8 cellular contexts compared by ENCODE assay signal in genomic region chr7:102450242-102450641, GRCh38. TPM values are rescaled to one million over a fixed set of nuclear protein-coding genes. Genes with fewer than 3 reads are reported as not detected.
A peak's percentile ranks its signal among the peaks of the same experiment; 100 is the strongest.
DNase-seq lines count a peak whose midpoint lies in the region; ATAC-seq, FAIRE-seq and TF ChIP-seq lines count a peak whose summit lies in the region.

No MANE protein-coding gene starts in this region.

- no peak for FAIRE-seq in kidney (lab: Jason Lieb, UNC)

- POLR2A ChIA-PET in activated CD4-positive, alpha-beta T cell treated with anti-CD3 and anti-CD28 coated beads for 36 hours (lab: Charles Lee), result no interaction called here

- CTCF ChIA-PET in activated CD4-positive, alpha-beta T cell treated with anti-CD3 and anti-CD28 coated beads for 36 hours (lab: Charles Lee), result interaction anchor here (0.6 to 1.8 kb wide), 8 partner anchors 10 to 1786 kb away, joined by 3 to 7 read pairs (median 4); no protein-coding TSS in a partner anchor

- H3K27ac Mint-ChIP-seq in activated CD4-positive, alpha-beta T cell treated with anti-CD3 and anti-CD28 coated beads for 36 hours, result no peak overlapping the region

- H3K4me1 ChIP-seq in kidney (ENCODE audit: control insufficient read depth in 1 of 2, insufficient read depth in 1 of 2, low read depth in 1 of 2, low read length in 2 of 2), result peaks cover 0 to 2% of the 10 kb centered on the region in 2 donors

- peaks cover 0 to 7% of the 10 kb centered on the region in 2 donors for H3K36me3 ChIP-seq in kidney (ENCODE audit: control insufficient read depth in 1 of 2, insufficient read depth in 2 of 2, low read length in 2 of 2)

- H3K9ac ChIP-seq in kidney (ENCODE audit: low read length in 2 of 2), result no peak overlapping the region

- no peaks in the 10 kb centered on the region for H3K9me3 Mint-ChIP-seq in activated CD4-positive, alpha-beta T cell treated with anti-CD3 and anti-CD28 coated beads for 36 hours (ENCODE audit: low read depth)

- no peak overlapping the region for H3K27ac ChIP-seq in kidney (ENCODE audit: low read depth in 2 of 2, low read length in 2 of 2)

- no peaks in the 10 kb centered on the region for H3K9me3 ChIP-seq in kidney (ENCODE audit: control insufficient read depth in 1 of 2, low read length in 2 of 2)

- H3K4me3 ChIP-seq in HFF-Myc (replicated peaks; ENCODE audit: low read depth, low read length), result no peak overlapping the region
- H3K4me3 ChIP-seq in kidney (ENCODE audit: low read length in 2 of 2), result no peak overlapping the region

- no peak overlapping the region for H3K4me3 Mint-ChIP-seq in activated CD4-positive, alpha-beta T cell treated with anti-CD3 and anti-CD28 coated beads for 36 hours

- H3K27me3 Mint-ChIP-seq in activated CD4-positive, alpha-beta T cell treated with anti-CD3 and anti-CD28 coated beads for 36 hours, result no peaks in the 10 kb centered on the region

- DNase-seq in CD1c-positive myeloid dendritic cell (ENCODE audit: extremely low spot score) (peak; percentile 47), HFF-Myc (ENCODE audit: extremely low read depth, low read depth) (no peak), kidney (no peak), AG08395 (ENCODE audit: low spot score) (no peak), NCI-H2029 (lab: John Stamatoyannopoulos, UW) (no peak)
- peak; percentile 71 for DNase-seq in activated CD4-positive, alpha-beta T cell treated with anti-CD3 and anti-CD28 coated beads for 36 hours

- peak; percentile 91 for ATAC-seq in activated CD4-positive, alpha-beta T cell treated with anti-CD3 and anti-CD28 coated beads for 36 hours
- ATAC-seq in HG02884 (IDR thresholded peaks at IDR 0.05; ENCODE audit: unreplicated experiment) (no peak), HG03045 (IDR thresholded peaks at IDR 0.05; ENCODE audit: unreplicated experiment) (no peak)

- intact Hi-C loops in activated CD4-positive, alpha-beta T cell treated with anti-CD3 and anti-CD28 coated beads for 36 hours (cut with DNase I, micrococcal nuclease), result loop anchor here (1.0 kb wide), 3 partner anchors 38 to 171 kb away; no protein-coding TSS in a partner anchor
- intact Hi-C loops in kidney (cut with DNase I), result no loop called here

- H3K4me1 Mint-ChIP-seq in activated CD4-positive, alpha-beta T cell treated with anti-CD3 and anti-CD28 coated beads for 36 hours, result no peaks in the 10 kb centered on the region

- TF ChIP-seq CTCF in HFF-Myc (IDR thresholded peaks at IDR 0.05; ENCODE audit: low read depth, low read length, missing control alignments), result peak; percentile 13
- TF ChIP-seq CTCF in kidney (IDR thresholded peaks at IDR 0.05; ENCODE audit: borderline replicate concordance, extremely low read depth, insufficient read depth), result peak; percentile 22

- peaks cover 4% of the 10 kb centered on the region for H3K36me3 Mint-ChIP-seq in activated CD4-positive, alpha-beta T cell treated with anti-CD3 and anti-CD28 coated beads for 36 hours (ENCODE audit: low read depth)

RNA-seq across cellular contexts. Expression of gene ALKBH4, which starts 14.4 kb away (rescaled TPM):
- total RNA-seq in activated CD4-positive, alpha-beta T cell treated with anti-CD3 and anti-CD28 coated beads for 36 hours, result 1 to 10 TPM; 6.1 to 9.1 TPM
- total RNA-seq in kidney, result 14.0 TPM
- polyA plus RNA-seq in kidney (ENCODE audit: insufficient read depth, low read depth, low replicate concordance), result 15.4 TPM

RNA-seq across cellular contexts. Expression of gene LRWD1, which starts 14.5 kb away (rescaled TPM):
- total RNA-seq in activated CD4-positive, alpha-beta T cell treated with anti-CD3 and anti-CD28 coated beads for 36 hours, result 10 to 100 TPM; 13.6 to 14.4 TPM
- 14.1 TPM for total RNA-seq in kidney
- 14.0 TPM for polyA plus RNA-seq in kidney (ENCODE audit: insufficient read depth, low read depth, low replicate concordance)

RNA-seq across cellular contexts. Expression of gene ORAI2, which starts 16.9 kb away (rescaled TPM):
- total RNA-seq in activated CD4-positive, alpha-beta T cell treated with anti-CD3 and anti-CD28 coated beads for 36 hours, result 10 to 100 TPM; 20.8 to 25.1 TPM
- 45.6 TPM for total RNA-seq in kidney
- 13.8 TPM for polyA plus RNA-seq in kidney (ENCODE audit: insufficient read depth, low read depth, low replicate concordance)

RNA-seq across cellular contexts. Expression of gene POLR2J, which starts 28.5 kb away (rescaled TPM):
- 10 to 100 TPM; 32.6 to 46.1 TPM for total RNA-seq in activated CD4-positive, alpha-beta T cell treated with anti-CD3 and anti-CD28 coated beads for 36 hours
- total RNA-seq in kidney, result 42.0 TPM
- polyA plus RNA-seq in kidney (ENCODE audit: insufficient read depth, low read depth, low replicate concordance), result 117 TPM

RNA-seq across cellular contexts. Expression of gene PRKRIP1, which starts 54.1 kb away (rescaled TPM):
- total RNA-seq in activated CD4-positive, alpha-beta T cell treated with anti-CD3 and anti-CD28 coated beads for 36 hours, result 10 to 100 TPM; 26.2 to 31.4 TPM
- total RNA-seq in kidney, result 25.9 TPM
- polyA plus RNA-seq in kidney (ENCODE audit: insufficient read depth, low read depth, low replicate concordance), result 20.8 TPM

Comparison
In these comparisons a context has a peak if more than half of its experiments do, and no peak if none do; other contexts are left out.
1. DNase-seq: peak in CD1c-positive myeloid dendritic cell (single experiment) and activated CD4-positive, alpha-beta T cell treated with anti-CD3 and anti-CD28 coated beads for 36 hours (single experiment); none in HFF-Myc (single experiment), kidney (single experiment), AG08395 (single experiment) and NCI-H2029 (single experiment).